Comparison of ENCODE assay signal across 14 cellular contexts in the genomic region with DNA sequence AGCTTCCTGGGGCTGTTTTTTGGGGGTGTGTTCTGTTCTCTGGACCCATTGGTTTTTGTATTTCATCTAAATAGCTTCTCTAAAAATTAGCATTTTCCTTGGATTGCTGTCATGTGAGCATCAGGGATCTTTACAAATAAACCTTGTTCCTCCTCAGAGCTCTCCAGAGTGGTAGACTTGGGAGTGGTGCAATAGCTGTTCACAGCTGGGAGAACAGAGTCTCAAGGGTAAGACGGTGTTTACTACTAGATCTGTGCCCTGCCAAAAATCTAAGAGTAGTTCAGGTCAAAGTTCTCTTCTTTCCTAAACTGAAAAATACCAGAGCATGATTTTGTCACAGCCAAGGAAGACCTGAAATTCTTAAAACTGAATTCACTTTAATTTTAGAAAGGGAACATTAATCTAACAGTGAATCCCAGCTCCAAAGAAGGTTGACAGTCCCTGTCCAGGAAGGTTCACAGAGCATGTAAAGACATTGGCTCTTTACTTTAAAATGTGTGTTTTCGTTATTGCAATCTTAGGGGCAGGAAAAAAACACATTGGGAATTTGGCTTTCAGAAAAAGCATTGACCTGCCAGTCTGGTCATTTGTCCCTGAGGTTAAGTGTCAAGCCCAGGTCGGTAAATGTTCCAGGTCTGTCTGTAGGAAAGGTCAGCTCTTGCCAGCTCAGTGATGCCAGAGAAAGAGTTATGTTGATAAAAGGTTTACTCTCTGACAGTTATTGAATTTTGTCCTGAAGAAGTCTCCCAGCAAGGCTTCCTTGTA. TPM values are rescaled to one million over a fixed set of nuclear protein-coding genes. Genes with fewer than 3 reads are reported as not detected.
A peak's percentile ranks its signal among the peaks of the same experiment; 100 is the strongest.
DNase-seq lines count a peak whose midpoint lies in the region; ATAC-seq lines count a peak whose summit lies in the region.
"Had no signal": no experiment of that assay in that cellular context is flagged by ENCODE, and none has a peak within 500 bp of the region (broad histone marks: within the 10 kb centered on the region; RNA-seq: fewer than 3 reads in every experiment).

No MANE protein-coding gene starts in this region.

- H3K27me3 ChIP-seq in adipocyte (replicated peaks; ENCODE audit: control insufficient read depth, insufficient read depth, low read length) = no peaks in the 10 kb centered on the region
- H3K27me3 ChIP-seq in subcutaneous abdominal adipose tissue (ENCODE audit: control insufficient read depth in 5 of 5, insufficient read depth in 4 of 5, low read length in 5 of 5) = no peaks in the 10 kb centered on the region
- H3K27me3 ChIP-seq: neutrophil had no signal

- peak overlapping the region; percentile 30 for H3K27ac Mint-ChIP-seq in activated naive CD4-positive, alpha-beta T cell treated with anti-CD3 and anti-CD28 coated beads, Interleukin-2, amount 50 U/mL, for 24 hours
- no peak overlapping the region for H3K27ac Mint-ChIP-seq in activated naive CD4-positive, alpha-beta T cell treated with anti-CD3 and anti-CD28 coated beads, Interleukin-2, amount 10 ng/mL, durations not matched to agents 7 days and 5 days

- H3K4me1 ChIP-seq in adipocyte (ENCODE audit: control insufficient read depth, insufficient read depth, low read length) (peaks cover 42% of the 10 kb centered on the region), subcutaneous abdominal adipose tissue (ENCODE audit: control insufficient read depth in 5 of 5, insufficient read depth in 5 of 5, low read length in 5 of 5) (peaks cover 2 to 29% (median 24%) of the 10 kb centered on the region in 5 donors)

- H3K27me3 Mint-ChIP-seq in activated naive CD4-positive, alpha-beta T cell treated with anti-CD3 and anti-CD28 coated beads, Interleukin-2, amount 50 U/mL, for 24 hours = no peaks in the 10 kb centered on the region
- no peaks in the 10 kb centered on the region for H3K27me3 Mint-ChIP-seq in activated naive CD4-positive, alpha-beta T cell treated with anti-CD3 and anti-CD28 coated beads, Interleukin-2, amount 10 ng/mL, durations not matched to agents 7 days and 5 days
- H3K27me3 Mint-ChIP-seq: activated naive CD8-positive, alpha-beta T cell treated with anti-CD3 and anti-CD28 coated beads, Interleukin-2, amount 10 ng/mL, durations not matched to agents 7 days and 5 days had no signal

- H3K4me1 Mint-ChIP-seq in activated naive CD4-positive, alpha-beta T cell treated with anti-CD3 and anti-CD28 coated beads, Interleukin-2, amount 50 U/mL, for 24 hours = peaks cover 46% of the 10 kb centered on the region
- H3K4me1 Mint-ChIP-seq in activated naive CD4-positive, alpha-beta T cell treated with anti-CD3 and anti-CD28 coated beads, Interleukin-2, amount 10 ng/mL, durations not matched to agents 7 days and 5 days = peaks cover 19% of the 10 kb centered on the region

- H3K4me3 ChIP-seq in adipocyte (ENCODE audit: low read length) = peak overlapping the region; percentile 54
- no peak overlapping the region for H3K4me3 ChIP-seq in subcutaneous abdominal adipose tissue (ENCODE audit: low read depth in 1 of 5, low read length in 5 of 5)
- H3K4me3 ChIP-seq: lung had no signal

- peaks cover 2% of the 10 kb centered on the region for H3K36me3 ChIP-seq in adipocyte (ENCODE audit: control insufficient read depth, insufficient read depth, low read length, severe bottlenecking)
- peaks cover under 1 to 7% (median 5%) of the 10 kb centered on the region in 5 donors for H3K36me3 ChIP-seq in subcutaneous abdominal adipose tissue (ENCODE audit: control insufficient read depth in 5 of 5, insufficient read depth in 5 of 5, low read length in 5 of 5)

- H3K4me3 Mint-ChIP-seq in activated naive CD4-positive, alpha-beta T cell treated with anti-CD3 and anti-CD28 coated beads, Interleukin-2, amount 50 U/mL, for 24 hours = no peak overlapping the region
- no peak overlapping the region for H3K4me3 Mint-ChIP-seq in activated naive CD4-positive, alpha-beta T cell treated with anti-CD3 and anti-CD28 coated beads, Interleukin-2, amount 10 ng/mL, durations not matched to agents 7 days and 5 days
- H3K4me3 Mint-ChIP-seq: activated naive CD8-positive, alpha-beta T cell treated with anti-CD3 and anti-CD28 coated beads, Interleukin-2, amount 10 ng/mL, durations not matched to agents 7 days and 5 days had no signal

- H3K9me3 ChIP-seq in adipocyte (ENCODE audit: control insufficient read depth, low read length) (no peaks in the 10 kb centered on the region), subcutaneous abdominal adipose tissue (ENCODE audit: control insufficient read depth in 5 of 5, low read length in 5 of 5) (no peaks in the 10 kb centered on the region)
- H3K9me3 ChIP-seq: neutrophil had no signal

- peak; percentile 48 for ATAC-seq in left colon
- ATAC-seq in GM18511 (IDR thresholded peaks at IDR 0.05; ENCODE audit: unreplicated experiment) = no peak

- CTCF ChIA-PET in activated naive CD4-positive, alpha-beta T cell treated with anti-CD3 and anti-CD28 coated beads, Interleukin-2, amount 10 ng/mL, durations not matched to agents 7 days and 5 days (lab: Charles Lee) = interaction anchor here (0.6 to 1.1 kb wide), 2 partner anchors 9 to 198 kb away, joined by 4 read pairs; no protein-coding TSS in a partner anchor

- H3K27ac ChIP-seq in subcutaneous abdominal adipose tissue (ENCODE audit: low read depth, low read length) = peak overlapping the region; percentile 39
- H3K27ac ChIP-seq: epithelial cell of prostate, neutrophil had no signal

- no peak for DNase-seq in activated naive CD4-positive, alpha-beta T cell treated with anti-CD3 and anti-CD28 coated beads, Interleukin-2, amount 10 ng/mL, durations not matched to agents 7 days and 5 days
- peak; percentile 71 for DNase-seq in adipocyte (ENCODE audit: low read depth)
- no peak for DNase-seq in left colon
- DNase-seq in NCI-H748 (lab: John Stamatoyannopoulos, UW; ENCODE audit: unreplicated experiment) = no peak
- DNase-seq in NCI-H524 (lab: John Stamatoyannopoulos, UW) = no peak
- DNase-seq: activated naive CD8-positive, alpha-beta T cell treated with anti-CD3 and anti-CD28 coated beads, Interleukin-2, amount 10 ng/mL, durations not matched to agents 7 days and 5 days; cerebellar nuclear complex; substantia nigra had no signal

- no peaks in the 10 kb centered on the region for H3K9me3 Mint-ChIP-seq in activated naive CD4-positive, alpha-beta T cell treated with anti-CD3 and anti-CD28 coated beads, Interleukin-2, amount 50 U/mL, for 24 hours
- H3K9me3 Mint-ChIP-seq in activated naive CD4-positive, alpha-beta T cell treated with anti-CD3 and anti-CD28 coated beads, Interleukin-2, amount 10 ng/mL, durations not matched to agents 7 days and 5 days = peaks cover 3% of the 10 kb centered on the region

- H3K9ac ChIP-seq in adipocyte (ENCODE audit: low read length) = peak overlapping the region; percentile 31
- H3K9ac ChIP-seq in subcutaneous abdominal adipose tissue (ENCODE audit: low read length in 5 of 5) = peak overlapping the region in 1 of 5 donors; percentile 27

- intact Hi-C loops in left colon (cut with DNase I, micrococcal nuclease) = no loop called here

- H3K36me3 Mint-ChIP-seq in activated naive CD4-positive, alpha-beta T cell treated with anti-CD3 and anti-CD28 coated beads, Interleukin-2, amount 50 U/mL, for 24 hours = peaks cover 12% of the 10 kb centered on the region
- H3K36me3 Mint-ChIP-seq in activated naive CD4-positive, alpha-beta T cell treated with anti-CD3 and anti-CD28 coated beads, Interleukin-2, amount 10 ng/mL, durations not matched to agents 7 days and 5 days = peaks cover 38% of the 10 kb centered on the region

RNA-seq across cellular contexts. Expression of gene VAPB, which starts 43.3 kb away (rescaled TPM):
- total RNA-seq in left colon = 10 to 100 TPM; 53.5 to 63.3 TPM
